10 cellular contexts compared by ENCODE assay signal in the genomic region with DNA sequence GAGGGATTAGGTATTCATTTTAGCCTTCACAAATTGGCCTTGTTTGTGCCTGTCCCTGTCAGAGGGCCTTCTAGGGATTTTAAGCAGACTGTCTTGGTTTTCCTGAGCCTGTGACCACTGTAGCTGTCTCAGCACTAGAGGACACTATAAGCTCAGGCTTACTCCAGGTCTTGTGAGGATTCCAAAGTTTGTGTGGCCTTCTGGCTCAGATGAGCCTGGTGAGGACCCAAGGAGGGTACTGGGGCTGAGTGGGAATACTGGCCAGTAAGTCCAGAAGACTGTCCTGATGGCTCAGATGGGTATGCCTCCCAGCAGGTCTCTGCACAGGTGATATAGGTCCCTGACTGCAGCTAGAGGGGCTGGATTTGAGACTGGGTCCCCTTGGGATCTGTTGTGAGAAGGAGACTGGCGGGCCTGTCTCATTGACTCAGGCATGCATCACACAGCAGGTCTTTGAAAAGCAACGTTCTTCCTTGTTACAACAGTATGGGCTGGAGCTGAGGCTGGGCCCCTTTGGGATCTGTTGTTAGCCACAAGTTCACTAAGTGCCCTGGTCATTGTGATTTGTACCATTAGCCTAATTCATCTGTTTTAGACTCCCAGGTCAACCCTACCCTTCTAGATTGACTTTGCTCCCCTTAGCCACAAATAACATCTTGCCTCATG. TPM values are rescaled to one million over a fixed set of nuclear protein-coding genes. Genes with fewer than 3 reads are reported as not detected.
DNase-seq lines count a peak whose midpoint lies in the region; ATAC-seq and TF ChIP-seq lines count a peak whose summit lies in the region.
"Had no signal": no experiment of that assay in that cellular context is flagged by ENCODE, and none has a peak within 500 bp of the region (broad histone marks: within the 10 kb centered on the region; RNA-seq: fewer than 3 reads in every experiment).

No MANE protein-coding gene starts in this region.

- POLR2A ChIA-PET in activated CD4-positive, alpha-beta T cell treated with anti-CD3 and anti-CD28 coated beads, Interleukin-2, amount 10 ng/mL, durations not matched to agents 7 days and 5 days (lab: Charles Lee): no interaction called here

- no peak overlapping the region for H3K4me3 ChIP-seq in WI38 (ENCODE audit: low read depth, low read length)

- no peak overlapping the region for H3K4me3 Mint-ChIP-seq in activated CD4-positive, alpha-beta T cell treated with anti-CD3 and anti-CD28 coated beads, Interleukin-2, amount 10 ng/mL, durations not matched to agents 7 days and 5 days

- ATAC-seq in HG02885 (IDR thresholded peaks at IDR 0.05; ENCODE audit: poor library complexity, unreplicated experiment) (peak; percentile 30), Right ventricle myocardium superior (ENCODE audit: poor library complexity) (no peak)
- ATAC-seq in stimulated activated naive CD8-positive, alpha-beta T cell treated with anti-CD3 and anti-CD28 coated beads, Interleukin-15, Interleukin-2, amounts not matched to agents 100 U/mL and 50 U/mL, for 24 hours: peak; percentile 14

- peak; percentile 46; the same call in 1 of the 2 replicates for TF ChIP-seq CTCF in WI38 (IDR thresholded peaks at IDR 0.05; ENCODE audit: low read depth, low read length)

- H3K36me3 Mint-ChIP-seq in activated CD4-positive, alpha-beta T cell treated with anti-CD3 and anti-CD28 coated beads, Interleukin-2, amount 10 ng/mL, durations not matched to agents 7 days and 5 days (ENCODE audit: low read depth): peaks cover 45% of the 10 kb centered on the region

- H3K27ac Mint-ChIP-seq in activated CD4-positive, alpha-beta T cell treated with anti-CD3 and anti-CD28 coated beads, Interleukin-2, amount 10 ng/mL, durations not matched to agents 7 days and 5 days: peak overlapping the region; percentile 44

- CTCF ChIA-PET in activated CD4-positive, alpha-beta T cell treated with anti-CD3 and anti-CD28 coated beads, Interleukin-2, amount 10 ng/mL, durations not matched to agents 7 days and 5 days (lab: Charles Lee): interaction anchor here (0.9 to 1.0 kb wide), 2 partner anchors 10 to 106 kb away, joined by 3 read pairs; no protein-coding TSS in a partner anchor

- H3K27me3 Mint-ChIP-seq in activated CD4-positive, alpha-beta T cell treated with anti-CD3 and anti-CD28 coated beads, Interleukin-2, amount 10 ng/mL, durations not matched to agents 7 days and 5 days: no peaks in the 10 kb centered on the region

- peaks cover 31% of the 10 kb centered on the region for H3K4me1 Mint-ChIP-seq in activated CD4-positive, alpha-beta T cell treated with anti-CD3 and anti-CD28 coated beads, Interleukin-2, amount 10 ng/mL, durations not matched to agents 7 days and 5 days

- no peak for DNase-seq in activated CD4-positive, alpha-beta T cell treated with anti-CD3 and anti-CD28 coated beads, Interleukin-2, amount 10 ng/mL, durations not matched to agents 7 days and 5 days
- DNase-seq in activated CD4-positive, alpha-beta T cell treated with anti-CD3 and anti-CD28 coated beads, Interleukin-2, amount 50 U/mL, for 48 hours: no peak
- DNase-seq in stimulated activated naive CD8-positive, alpha-beta T cell treated with anti-CD3 and anti-CD28 coated beads, Interleukin-15, Interleukin-2, amounts not matched to agents 100 U/mL and 50 U/mL, for 24 hours: no peak
- DNase-seq in NCI-H345 (lab: John Stamatoyannopoulos, UW) (no peak), Right ventricle myocardium superior (no peak)
- DNase-seq in activated CD4-positive, alpha-beta T cell treated with anti-CD3 and anti-CD28 coated beads, Interleukin-2, amount 50 U/mL, for 4 hours: no peak
- DNase-seq: activated naive CD4-positive, alpha-beta T cell; NCI-H1105 had no signal

- peaks cover 32% of the 10 kb centered on the region for H3K9me3 Mint-ChIP-seq in activated CD4-positive, alpha-beta T cell treated with anti-CD3 and anti-CD28 coated beads, Interleukin-2, amount 10 ng/mL, durations not matched to agents 7 days and 5 days

- intact Hi-C loops in Right ventricle myocardium superior (cut with DNase I): no loop called here

RNA-seq across cellular contexts. Expression of gene TFB1M, which starts 26.3 kb away (rescaled TPM):
- 10 to 100 TPM; 25.8 to 26.5 TPM for total RNA-seq in activated CD4-positive, alpha-beta T cell treated with anti-CD3 and anti-CD28 coated beads, Interleukin-2, amount 10 ng/mL, durations not matched to agents 7 days and 5 days
- 19.5 TPM for total RNA-seq in Right ventricle myocardium superior
